ENCODE assay signal across 1 cellular context in genomic region chr1:46133181-46133658, GRCh38.
TF ChIP-seq lines count a peak whose summit lies in the region.

No MANE protein-coding gene starts in this region.

TF ChIP-seq in endothelial cell of umbilical vein, 7 proteins besides CTCF, POLR2A, EP300 and RAD21:
- TF ChIP-seq POLR2AphosphoS5 (IDR thresholded peaks at IDR 0.05; ENCODE audit: insufficient read depth, low read depth, low read length) (no peak), MAX (IDR thresholded peaks at IDR 0.05; ENCODE audit: insufficient read depth, insufficient read length) (no peak), FOS (IDR thresholded peaks at IDR 0.05; ENCODE audit: borderline replicate concordance, insufficient read depth, low read length) (no peak), GATA2 (IDR thresholded peaks at IDR 0.05; ENCODE audit: insufficient read depth, insufficient read length, low read depth, low read length) (no peak), MYC (IDR thresholded peaks at IDR 0.05; ENCODE audit: low read depth, low read length) (no peak), EZH2 (IDR thresholded peaks at IDR 0.05; ENCODE audit: borderline replicate concordance, low read depth, low read length, severe bottlenecking) (no peak), JUN (IDR thresholded peaks at IDR 0.05; ENCODE audit: borderline replicate concordance, insufficient read depth, insufficient read length, low read depth) (no peak)
